8 cellular contexts compared by ENCODE assay signal in genomic region chr12:121060149-121061001, GRCh38. TPM values are rescaled to one million over a fixed set of nuclear protein-coding genes. Genes with fewer than 3 reads are reported as not detected.
A peak's percentile ranks its signal among the peaks of the same experiment; 100 is the strongest.
DNase-seq lines count a peak whose midpoint lies in the region; ATAC-seq, FAIRE-seq and TF ChIP-seq lines count a peak whose summit lies in the region.

No MANE protein-coding gene starts in this region.

- POLR2A ChIA-PET in Panc1 (lab: Charles Lee), result interaction anchor here (0.7 kb wide), 1 partner anchor 390 kb away, joined by 3 read pairs; no protein-coding TSS in a partner anchor

- DNase-seq in Caki2 (ENCODE audit: low read depth), result peak; percentile 52
- DNase-seq in Panc1 (ENCODE audit: low read depth, low spot score), result peak; percentile 30
- DNase-seq in activated T-helper 9 cell treated with anti-CD3 and anti-CD28 coated beads, Interleukin-2, amount 50 U/mL, for 16 hours (ENCODE audit: low read depth), result peak; percentile 33
- DNase-seq in foreskin keratinocyte, result peak in 1 of 2 donors; percentile 35
- DNase-seq in pancreas, result peak in 1 of 6 donors; percentile 12
- no peak for DNase-seq in RCC 7860 (ENCODE audit: low spot score)

- no peaks in the 10 kb centered on the region for H3K36me3 ChIP-seq in Panc1 (ENCODE audit: control insufficient read depth, insufficient read depth, low read length)
- no peaks in the 10 kb centered on the region for H3K36me3 ChIP-seq in pancreas

- TF ChIP-seq CTCF in Panc1 (IDR thresholded peaks at IDR 0.05) (peak; percentile 78), foreskin keratinocyte (conservative IDR thresholded peaks at IDR 0.05) (peak; percentile 70), pancreas (IDR thresholded peaks at IDR 0.05) (peak; percentile 11 to 29 (median 20))

- H3K9me3 ChIP-seq in Panc1 (ENCODE audit: control insufficient read depth, insufficient read depth, low read depth, low read length), result no peaks in the 10 kb centered on the region
- H3K9me3 ChIP-seq in pancreas, result no peaks in the 10 kb centered on the region

- peak overlapping the region; percentile 65 for H3K27ac ChIP-seq in Panc1 (ENCODE audit: low read length)
- peak overlapping the region; percentile 33 for H3K27ac ChIP-seq in foreskin keratinocyte
- peak overlapping the region in 2 of 4 donors; percentile 7 to 30 for H3K27ac ChIP-seq in pancreas

- FAIRE-seq in pancreas (lab: Jason Lieb, UNC) (no peak), RCC 7860 (lab: Jason Lieb, UNC) (no peak)

- BruUV-seq in Panc1 (replicated peaks; lab: Mats Ljungman, UMichigan), result no TSS peak

- CTCF ChIA-PET in Panc1 (lab: Charles Lee), result interaction anchor here (0.5 to 0.9 kb wide), 4 partner anchors 55 to 275 kb away, joined by 3 to 8 read pairs (median 5); no protein-coding TSS in a partner anchor

- WGBS in pancreas, 2 donors, result 29 to 37% methylated on average over 16 of the region's 16 CpGs

- intact Hi-C loops in Panc1 (cut with micrococcal nuclease; ENCODE audit: unreplicated experiment) (loop anchor here (1.0 to 2.0 kb wide), 2 partner anchors 36 to 170 kb away; no protein-coding TSS in a partner anchor), pancreas (cut with DNase I) (loop anchor here in 1 of 3 donors (10.0 kb wide), 1 partner anchor 384 kb away; no protein-coding TSS in a partner anchor)

- H3K4me3 ChIP-seq in Panc1 (ENCODE audit: low read depth in 2 of 2, low read length in 2 of 2), result peak overlapping the region; percentile 29 to 49
- H3K4me3 ChIP-seq in pancreas, result peak overlapping the region in 1 of 4 donors; percentile 25

- in situ Hi-C loops in Caki2 (cut with HindIII; ENCODE audit: low pct_unique_long_range_greater_than_20kb, low sequenced_read_pairs), result no loop called here
- in situ Hi-C loops in Panc1 (cut with HindIII; ENCODE audit: low pct_unique_long_range_greater_than_20kb, low sequenced_read_pairs), result no loop called here

- H3K4me1 ChIP-seq in Panc1 (ENCODE audit: control insufficient read depth, insufficient read depth, low read length), result peaks cover 4% of the 10 kb centered on the region; the same call in 1 of the 2 replicates
- H3K4me1 ChIP-seq in foreskin keratinocyte, result no peaks in the 10 kb centered on the region
- H3K4me1 ChIP-seq in pancreas, result no peaks in the 10 kb centered on the region

- peaks cover 3% of the 10 kb centered on the region; the same call in 1 of the 2 replicates for H3K27me3 ChIP-seq in Panc1 (ENCODE audit: control insufficient read depth, insufficient read depth, low read length)
- peaks cover 2% of the 10 kb centered on the region for H3K27me3 ChIP-seq in foreskin keratinocyte
- H3K27me3 ChIP-seq in pancreas, result no peaks in the 10 kb centered on the region

- ATAC-seq in GM19328 (IDR thresholded peaks at IDR 0.05; ENCODE audit: unreplicated experiment) (peak; percentile 72), HG03442 (IDR thresholded peaks at IDR 0.05; ENCODE audit: unreplicated experiment) (peak; percentile 73), Panc1 (peak; percentile 94), foreskin keratinocyte (peak; percentile 70), pancreas (peak; percentile 53 to 88 (median 82))

RNA-seq across cellular contexts. Expression of gene OASL, which starts 21.3 kb away (rescaled TPM):
- total RNA-seq in Caki2 (2014; rRNA removed; shearing (Covaris generic); ENCODE audit: low replicate concordance), result 28.3 and 30.3 TPM in 2 replicates
- total RNA-seq in Panc1 (2021; ENCODE audit: unreplicated experiment) (21.1 TPM), foreskin keratinocyte (3.7 and 5.5 TPM in 2 replicates), pancreas (under 1 TPM; 0.16 to 0.50 (median 0.25) TPM)
- 7.5 TPM for polyA plus RNA-seq in Panc1 (2012; ENCODE audit: insufficient read length)
- polyA plus RNA-seq in foreskin keratinocyte (4.7 and 7.1 TPM in 2 replicates), pancreas (under 1 TPM; 0.42 to 0.59 TPM)

RNA-seq across cellular contexts. Expression of gene C12orf43, which starts 44.1 kb away (rescaled TPM):
- total RNA-seq in Caki2 (2014; rRNA removed; shearing (Covaris generic); ENCODE audit: low replicate concordance), result 29.0 and 34.3 TPM in 2 replicates
- total RNA-seq in Panc1 (2021; ENCODE audit: unreplicated experiment) (20.7 TPM), foreskin keratinocyte (21.3 TPM in 2 replicates), pancreas (1 to 10 TPM; 5.1 to 7.9 (median 7.0) TPM)
- 15.4 TPM for polyA plus RNA-seq in Panc1 (2012; ENCODE audit: insufficient read length)
- polyA plus RNA-seq in foreskin keratinocyte (16.4 and 20.2 TPM in 2 replicates), pancreas (1 to 10 TPM; 4.5 to 6.7 TPM)

Comparison
In these comparisons a context has a peak if more than half of its experiments do, and no peak if none do; other contexts are left out.
1. CTCF ChIP-seq: peak in every context shown above with its lines; median percentile 78 in Panc1; 70 in foreskin keratinocyte; 20 in pancreas.